ENCODE assay signal across 9 cellular contexts in the genomic region with DNA sequence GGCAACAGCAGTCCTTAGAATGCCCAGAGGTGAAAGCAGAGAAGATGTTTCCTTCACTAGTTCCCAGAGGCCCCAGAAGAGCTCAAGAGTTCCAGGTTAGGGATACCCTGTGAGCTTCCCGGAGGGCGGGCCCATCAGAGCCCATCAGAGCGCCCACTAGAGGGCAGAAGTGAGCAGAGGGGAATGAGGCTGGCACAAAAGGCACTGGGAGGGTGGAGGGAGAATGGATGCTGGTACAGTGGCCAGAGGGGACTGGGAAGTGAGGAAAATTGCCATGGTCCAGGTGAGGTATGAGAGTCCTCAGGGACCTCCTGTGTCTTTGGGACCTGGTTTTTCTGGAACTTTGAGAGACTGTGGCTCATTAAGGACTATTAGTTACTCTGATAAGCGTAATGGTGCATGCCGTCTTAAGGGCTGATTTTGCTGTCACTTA. TPM values are rescaled to one million over a fixed set of nuclear protein-coding genes. Genes with fewer than 3 reads are reported as not detected.
DNase-seq lines count a peak whose midpoint lies in the region; ATAC-seq and TF ChIP-seq lines count a peak whose summit lies in the region.
"Had no signal": no experiment of that assay in that cellular context is flagged by ENCODE, and none has a peak within 500 bp of the region (broad histone marks: within the 10 kb centered on the region; RNA-seq: fewer than 3 reads in every experiment).

No MANE protein-coding gene starts in this region.

- no peaks in the 10 kb centered on the region for H3K79me2 ChIP-seq in GM23248 (ENCODE audit: insufficient read depth)

- no peaks in the 10 kb centered on the region for H3K4me1 ChIP-seq in CD8-positive, alpha-beta T cell (ENCODE audit: insufficient read depth, low read length)
- no peaks in the 10 kb centered on the region for H3K4me1 ChIP-seq in GM23248 (ENCODE audit: insufficient read depth)
- no peaks in the 10 kb centered on the region for H3K4me1 ChIP-seq in Peyer's patch

- peaks cover 7% of the 10 kb centered on the region for H3K27me3 ChIP-seq in CD8-positive, alpha-beta T cell (ENCODE audit: insufficient read depth, low read length)
- peaks cover 5% of the 10 kb centered on the region; the same call in 1 of the 2 replicates for H3K27me3 ChIP-seq in GM23248 (replicated peaks; ENCODE audit: insufficient read depth)
- H3K27me3 ChIP-seq in Peyer's patch: no peaks in the 10 kb centered on the region
- H3K27me3 ChIP-seq in kidney epithelial cell (ENCODE audit: control insufficient read depth, insufficient read depth, low read length): no peaks in the 10 kb centered on the region

- TF ChIP-seq CTCF in CD8-positive, alpha-beta T cell (IDR thresholded peaks at IDR 0.05): peak; percentile 65
- TF ChIP-seq CTCF in Peyer's patch (IDR thresholded peaks at IDR 0.05) (peak in 5 of 6 experiments; percentile 18 to 58 (median 45)), kidney epithelial cell (IDR thresholded peaks at IDR 0.05; ENCODE audit: insufficient read depth, low read length, poor library complexity, severe bottlenecking) (peak; percentile 66)

- in situ Hi-C loops in GM23248 (cut with MboI): no loop called here

- H3K27ac Mint-ChIP-seq in CD8-positive, alpha-beta T cell: no peak overlapping the region
- no peak overlapping the region for H3K27ac Mint-ChIP-seq in stimulated activated naive B cell treated with anti-CD40 and anti-IgM and Interleukin-4, amounts not matched to agents 10 μg/mL and 1 μg/mL and 100 μg/mL, for 72 hours

- no peak overlapping the region for H3K27ac ChIP-seq in CD8-positive, alpha-beta T cell (ENCODE audit: low read depth, low read length)
- no peak overlapping the region for H3K27ac ChIP-seq in GM23248
- no peak overlapping the region for H3K27ac ChIP-seq in Peyer's patch

- no peak overlapping the region for H2AFZ ChIP-seq in GM23248

- H3K27me3 Mint-ChIP-seq in CD8-positive, alpha-beta T cell (ENCODE audit: low read depth): peaks cover 18% of the 10 kb centered on the region
- H3K27me3 Mint-ChIP-seq in stimulated activated naive B cell treated with anti-CD40 and anti-IgM and Interleukin-4, amounts not matched to agents 10 μg/mL and 1 μg/mL and 100 μg/mL, for 72 hours: peaks cover 18 to 47% of the 10 kb centered on the region in 2 donors

- no peaks in the 10 kb centered on the region for H3K36me3 Mint-ChIP-seq in CD8-positive, alpha-beta T cell
- no peaks in the 10 kb centered on the region for H3K36me3 Mint-ChIP-seq in stimulated activated naive B cell treated with anti-CD40 and anti-IgM and Interleukin-4, amounts not matched to agents 10 μg/mL and 1 μg/mL and 100 μg/mL, for 72 hours

- no peaks in the 10 kb centered on the region for H3K9me3 ChIP-seq in CD8-positive, alpha-beta T cell (ENCODE audit: low read length)
- no peaks in the 10 kb centered on the region for H3K9me3 ChIP-seq in GM23248 (ENCODE audit: low read depth)
- no peaks in the 10 kb centered on the region for H3K9me3 ChIP-seq in Peyer's patch

- no peak overlapping the region for H3K4me3 Mint-ChIP-seq in CD8-positive, alpha-beta T cell
- H3K4me3 Mint-ChIP-seq in stimulated activated naive B cell treated with anti-CD40 and anti-IgM and Interleukin-4, amounts not matched to agents 10 μg/mL and 1 μg/mL and 100 μg/mL, for 72 hours: no peak overlapping the region

- no peaks in the 10 kb centered on the region for H3K36me3 ChIP-seq in CD8-positive, alpha-beta T cell (ENCODE audit: insufficient read depth, low read length)
- H3K36me3 ChIP-seq in GM23248 (ENCODE audit: low read depth) (no peaks in the 10 kb centered on the region), Peyer's patch (no peaks in the 10 kb centered on the region), kidney epithelial cell (ENCODE audit: control insufficient read depth, insufficient read depth, low read length) (no peaks in the 10 kb centered on the region)

- DNase-seq in CD8-positive, alpha-beta T cell: peak; percentile 11 to 63 (median 34)
- DNase-seq in GM23248 (peak; percentile 46), Peyer's patch (peak; percentile 23 to 62 (median 57)), kidney epithelial cell (ENCODE audit: low read depth) (no peak), COR-L47 (lab: John Stamatoyannopoulos, UW) (no peak)
- peak; percentile 79 for DNase-seq in activated effector memory CD4-positive, alpha-beta T cell treated with anti-CD3 and anti-CD28 coated beads, Interleukin-2, amount 50 U/mL, for 16 hours
- DNase-seq in stimulated activated naive B cell treated with anti-CD40 and anti-IgM and Interleukin-4, amounts not matched to agents 10 μg/mL and 1 μg/mL and 100 μg/mL, for 72 hours: peak; percentile 8

- H3K4me3 ChIP-seq in CD8-positive, alpha-beta T cell (ENCODE audit: low read depth, low read length): no peak overlapping the region
- H3K4me3 ChIP-seq in GM23248 (no peak overlapping the region), Peyer's patch (no peak overlapping the region), kidney epithelial cell (ENCODE audit: low read depth, low read length) (no peak overlapping the region)

- H4K20me1 ChIP-seq in GM23248 (ENCODE audit: insufficient read depth): no peaks in the 10 kb centered on the region

- no peaks in the 10 kb centered on the region for H3K9me3 Mint-ChIP-seq in CD8-positive, alpha-beta T cell
- peaks cover 0 to 1% of the 10 kb centered on the region in 2 donors for H3K9me3 Mint-ChIP-seq in stimulated activated naive B cell treated with anti-CD40 and anti-IgM and Interleukin-4, amounts not matched to agents 10 μg/mL and 1 μg/mL and 100 μg/mL, for 72 hours

- H3K4me2 ChIP-seq in GM23248 (ENCODE audit: unreplicated experiment): no peak overlapping the region

- H3F3A ChIP-seq in GM23248 (ENCODE audit: insufficient read depth): no peaks in the 10 kb centered on the region

- CTCF ChIA-PET in CD8-positive, alpha-beta T cell (lab: Charles Lee): interaction anchor here (0.8 to 2.3 kb wide), 13 partner anchors 8 to 460 kb away, joined by 3 to 8 read pairs (median 3); a partner anchor contains a TSS

- no peak for TF ChIP-seq POLR2A in Peyer's patch (IDR thresholded peaks at IDR 0.05)

- no peak overlapping the region for H3K9ac ChIP-seq in GM23248

- POLR2A ChIA-PET in CD8-positive, alpha-beta T cell (lab: Charles Lee): no interaction called here

- peak; percentile 46 for ATAC-seq in CD8-positive, alpha-beta T cell
- no peak for ATAC-seq in stimulated activated naive B cell treated with anti-CD40 and anti-IgM and Interleukin-4, amounts not matched to agents 10 μg/mL and 1 μg/mL and 100 μg/mL, for 72 hours (replicated peaks)
- ATAC-seq in HG03457 (IDR thresholded peaks at IDR 0.05; ENCODE audit: unreplicated experiment): no peak

- intact Hi-C loops in CD8-positive, alpha-beta T cell (cut with DNase I, micrococcal nuclease): loop anchor here (1.0 to 2.0 kb wide), 3 partner anchors 76 to 456 kb away; a partner anchor contains a TSS

- no peaks in the 10 kb centered on the region for H3K9me2 ChIP-seq in GM23248 (ENCODE audit: insufficient read depth)

- no peaks in the 10 kb centered on the region for H3K4me1 Mint-ChIP-seq in CD8-positive, alpha-beta T cell (ENCODE audit: low read depth)
- no peaks in the 10 kb centered on the region for H3K4me1 Mint-ChIP-seq in stimulated activated naive B cell treated with anti-CD40 and anti-IgM and Interleukin-4, amounts not matched to agents 10 μg/mL and 1 μg/mL and 100 μg/mL, for 72 hours

- WGBS in GM23248 (ENCODE audit: low coverage in 1 of 2, low lambda C conversion rate in 2 of 2, missing lambda C conversion rate in 2 of 2), 2 experiments: 27 to 36% methylated on average over 5 of the region's 5 CpGs

RNA-seq across cellular contexts. Expression of a gene that starts 57.3 kb away (rescaled TPM):
- total RNA-seq in CD8-positive, alpha-beta T cell: not detected
- total RNA-seq in GM23248 (2014; rRNA removed; shearing (Covaris generic)): not detected in 2 replicates
- not detected in 2 replicates for polyA plus RNA-seq in GM23248 (2016; fragmentation: Nextera tagmentation; extraction: Ambion mirVana)
- total RNA-seq in Peyer's patch: not detected
- not detected in 2 replicates for total RNA-seq in kidney epithelial cell
- total RNA-seq: renal cortical epithelial cell had no signal

Comparison
In these comparisons a context has a peak if more than half of its experiments do, and no peak if none do; other contexts are left out.
1. DNase-seq: peak in CD8-positive, alpha-beta T cell (7 of 7), GM23248 (single experiment), Peyer's patch (3 of 3), activated effector memory CD4-positive, alpha-beta T cell treated with anti-CD3 and anti-CD28 coated beads, Interleukin-2, amount 50 U/mL, for 16 hours (single experiment) and stimulated activated naive B cell treated with anti-CD40 and anti-IgM and Interleukin-4, amounts not matched to agents 10 μg/mL and 1 μg/mL and 100 μg/mL, for 72 hours (single experiment); none in kidney epithelial cell (single experiment) and COR-L47 (single experiment).
2. Peak in every context shown above with its lines, with median percentiles within 50 percentile points of each other: CTCF ChIP-seq.